ENCODE assay signal across 1 cellular context in the genomic region with DNA sequence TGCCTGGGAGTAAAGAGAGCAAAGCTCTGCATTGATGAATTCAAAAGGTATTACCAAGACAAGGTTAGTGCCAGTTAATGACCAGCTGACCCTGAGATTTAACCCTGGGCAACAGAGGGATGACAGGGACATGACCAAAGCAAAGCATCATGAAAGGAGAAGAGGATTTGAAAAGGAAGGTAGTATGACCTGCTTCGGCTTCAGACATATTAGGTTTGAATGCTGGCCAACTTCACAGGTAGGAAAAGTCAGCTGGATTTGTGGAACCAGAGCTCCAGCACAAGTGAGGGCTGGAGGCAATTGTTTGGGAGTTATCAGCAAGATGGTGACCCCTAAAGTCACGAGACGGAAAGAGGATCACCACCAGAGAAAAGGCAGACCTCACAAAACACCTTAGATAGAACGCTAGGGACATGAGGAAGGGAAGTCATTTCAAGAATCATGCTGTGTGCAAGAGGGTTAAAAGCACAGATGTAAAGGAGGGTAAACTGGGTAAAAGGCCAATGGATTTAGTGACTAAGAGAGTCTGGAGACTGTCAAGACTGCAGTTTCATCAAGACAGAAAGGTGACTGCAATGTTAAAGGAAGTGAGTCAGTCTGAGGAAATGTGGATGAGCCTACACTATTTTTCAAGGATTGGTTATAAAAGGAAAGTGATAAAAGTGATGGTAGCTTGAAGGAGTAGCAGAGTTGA.
TF ChIP-seq lines count a peak whose summit lies in the region.

No MANE protein-coding gene starts in this region.

TF ChIP-seq in GM23338, 12 proteins besides CTCF, POLR2A, EP300 and RAD21 (continued from another document):
- TF ChIP-seq REST (IDR thresholded peaks at IDR 0.05; ENCODE audit: unreplicated experiment) (no peak), ZNF331 (CRISPR knock-in tag; IDR thresholded peaks at IDR 0.05; ENCODE audit: low read depth) (no peak), ZNF114 (CRISPR knock-in tag; IDR thresholded peaks at IDR 0.05) (no peak)
TF ChIP-seq in GM23338: peak in this region for 0.
